In genomic region chr1:205170532-205171269, GRCh38 we compare ENCODE assay signal across 1 cellular context.
A peak's percentile ranks its signal among the peaks of the same experiment; 100 is the strongest.
TF ChIP-seq lines count a peak whose summit lies in the region.

No MANE protein-coding gene starts in this region.

TF ChIP-seq in K562, 482 proteins besides CTCF, POLR2A, EP300 and RAD21 (continues in another document):
- TF ChIP-seq E2F8 (IDR thresholded peaks at IDR 0.05; ENCODE audit: low read depth, partially characterized antibody) (peak; percentile 10), ETS2 (tag; IDR thresholded peaks at IDR 0.05; ENCODE audit: borderline replicate concordance, poor library complexity, severe bottlenecking) (no peak), PHB2 (IDR thresholded peaks at IDR 0.05; ENCODE audit: low read depth) (no peak), PYGO2 (tag; IDR thresholded peaks at IDR 0.05) (no peak), ARID3A (IDR thresholded peaks at IDR 0.05; ENCODE audit: borderline replicate concordance, low read depth, low read length) (no peak), BDP1 (IDR thresholded peaks at IDR 0.05; ENCODE audit: insufficient read depth, insufficient read length) (no peak), AFF4 (CRISPR knock-in tag; IDR thresholded peaks at IDR 0.05) (no peak), ZFP1 (CRISPR knock-in tag; IDR thresholded peaks at IDR 0.05) (no peak), ZBTB7A (IDR thresholded peaks at IDR 0.05; ENCODE audit: borderline replicate concordance, control insufficient read depth, low read depth, low read length) (no peak), RCOR1 (IDR thresholded peaks at IDR 0.05; ENCODE audit: borderline replicate concordance in 1 of 2, low read depth in 2 of 2, low read length in 2 of 2) (peak in 1 of 2 experiments; percentile 69; a peak in 2 of 4 replicates), TARDBP (IDR thresholded peaks at IDR 0.05) (no peak), HDAC1 (IDR thresholded peaks at IDR 0.05) (no peak), PBX2 (CRISPR knock-in tag; IDR thresholded peaks at IDR 0.05; ENCODE audit: low read depth) (0 out of 2 replicates have a peak, but pooled peaks have one; percentile 12), PBX2 (tag; conservative IDR thresholded peaks at IDR 0.05; ENCODE audit: low read depth) (peak; percentile 68), ZNF707 (CRISPR knock-in tag; conservative IDR thresholded peaks at IDR 0.05) (no peak), NR0B1 (IDR thresholded peaks at IDR 0.05; ENCODE audit: partially characterized antibody) (no peak), MED1 (CRISPR knock-in tag; IDR thresholded peaks at IDR 0.05; ENCODE audit: borderline replicate concordance) (no peak), HNRNPLL (IDR thresholded peaks at IDR 0.05; ENCODE audit: low read depth, low read length, poor library complexity, severe bottlenecking) (no peak), ID3 (CRISPR knock-in tag; IDR thresholded peaks at IDR 0.05) (no peak), ID3 (tag; IDR thresholded peaks at IDR 0.05) (0 out of 2 replicates have a peak, but pooled peaks have one; percentile 26), TBL1XR1 (IDR thresholded peaks at IDR 0.05; ENCODE audit: low read length in 2 of 2) (peak in 1 of 2 experiments; percentile 53; a peak in 1 of 4 replicates), LCOR (CRISPR knock-in tag; IDR thresholded peaks at IDR 0.05) (no peak), PREB (CRISPR knock-in tag; IDR thresholded peaks at IDR 0.05) (no peak), ZNF561 (CRISPR knock-in tag; conservative IDR thresholded peaks at IDR 0.05) (no peak), KDM5B (IDR thresholded peaks at IDR 0.05; ENCODE audit: insufficient replicate concordance, low read depth, low read length) (no peak), PRMT5 (CRISPR knock-in tag; IDR thresholded peaks at IDR 0.05) (no peak), ZBED1 (IDR thresholded peaks at IDR 0.05) (no peak), ZFX (CRISPR knock-in tag; IDR thresholded peaks at IDR 0.05) (no peak), PPARD (CRISPR knock-in tag; IDR thresholded peaks at IDR 0.05) (no peak), TCFL5 (CRISPR knock-in tag; conservative IDR thresholded peaks at IDR 0.05) (0 out of 2 replicates have a peak, but pooled peaks have one; percentile 24), SREBF2 (CRISPR knock-in tag; IDR thresholded peaks at IDR 0.05) (no peak), CTCFL (IDR thresholded peaks at IDR 0.05; ENCODE audit: borderline replicate concordance, insufficient read depth, low read depth, low read length, poor library complexity, severe bottlenecking) (no peak), KLF16 (IDR thresholded peaks at IDR 0.05) (no peak), KLF1 (tag; IDR thresholded peaks at IDR 0.05) (0 out of 2 replicates have a peak, but pooled peaks have one; percentile 30), CHCHD3 (CRISPR knock-in tag; IDR thresholded peaks at IDR 0.05) (no peak), POLR3G (IDR thresholded peaks at IDR 0.05; ENCODE audit: extremely low read depth, insufficient read length, insufficient replicate concordance) (no peak), ARID2 (IDR thresholded peaks at IDR 0.05) (no peak), NCOA4 (IDR thresholded peaks at IDR 0.05; ENCODE audit: partially characterized antibody) (no peak), KAT2B (IDR thresholded peaks at IDR 0.05; ENCODE audit: low read depth, low read length) (no peak), ATF4 (CRISPR knock-in tag; IDR thresholded peaks at IDR 0.05) (peak; percentile 91), ZNF3 (CRISPR knock-in tag; IDR thresholded peaks at IDR 0.05) (no peak), EGR1 (conservative IDR thresholded peaks at IDR 0.05) (no peak; the same call in 1 of the 2 replicates), BCLAF1 (IDR thresholded peaks at IDR 0.05; ENCODE audit: borderline replicate concordance in 1 of 2, control insufficient read depth in 1 of 2, low read depth in 2 of 2, low read length in 1 of 2) (no peak), SMAD2 (IDR thresholded peaks at IDR 0.05; ENCODE audit: low read depth, low read length) (no peak), ZNF121 (CRISPR knock-in tag; conservative IDR thresholded peaks at IDR 0.05) (no peak)
